ENCODE assay signal across 1 cellular context in genomic region chr22:19172213-19173046, GRCh38.
TF ChIP-seq lines count a peak whose summit lies in the region.

No MANE protein-coding gene starts in this region.

TF ChIP-seq in H1, 55 proteins besides CTCF, POLR2A, EP300 and RAD21:
- TF ChIP-seq HDAC2 (IDR thresholded peaks at IDR 0.05; ENCODE audit: borderline replicate concordance in 1 of 2, low read depth in 2 of 2, low read length in 2 of 2): no peak
- no peak for TF ChIP-seq BACH1 (IDR thresholded peaks at IDR 0.05; ENCODE audit: low read length)
- TF ChIP-seq RBBP5 (IDR thresholded peaks at IDR 0.05; ENCODE audit: borderline replicate concordance, low read depth, low read length): no peak
- TF ChIP-seq ATF2 (IDR thresholded peaks at IDR 0.05; ENCODE audit: low read length): no peak
- TF ChIP-seq KDM5A (IDR thresholded peaks at IDR 0.05; ENCODE audit: low read length): no peak
- TF ChIP-seq ZNF274 (IDR thresholded peaks at IDR 0.05; ENCODE audit: borderline replicate concordance, extremely low read depth, low read length): no peak
- no peak for TF ChIP-seq TBP (IDR thresholded peaks at IDR 0.05; ENCODE audit: low read depth, low read length)
- TF ChIP-seq BRCA1 (IDR thresholded peaks at IDR 0.05; ENCODE audit: low read depth, low read length): no peak
- no peak for TF ChIP-seq RFX5 (IDR thresholded peaks at IDR 0.05; ENCODE audit: borderline replicate concordance, low read depth, low read length)
- no peak; a peak in 1 of 4 replicates for TF ChIP-seq SIN3A (conservative IDR thresholded peaks at IDR 0.05 in 1 of 2, IDR thresholded peaks at IDR 0.05 in 1 of 2; ENCODE audit: low read depth in 1 of 2, low read length in 2 of 2)
- no peak for TF ChIP-seq CBX5 (IDR thresholded peaks at IDR 0.05; ENCODE audit: low read depth, low read length)
- TF ChIP-seq TEAD4 (IDR thresholded peaks at IDR 0.05; ENCODE audit: low read depth, low read length): no peak
- no peak for TF ChIP-seq ASH2L (IDR thresholded peaks at IDR 0.05; ENCODE audit: low read length)
- no peak for TF ChIP-seq JUND (IDR thresholded peaks at IDR 0.05; ENCODE audit: low read length)
TF ChIP-seq in H1: peak in this region for 0.
